Comparison of ENCODE assay signal across 8 cellular contexts in genomic region chr19:10717356-10718204, GRCh38. TPM values are rescaled to one million over a fixed set of nuclear protein-coding genes. Genes with fewer than 3 reads are reported as not detected.
DNase-seq lines count a peak whose midpoint lies in the region; ATAC-seq and TF ChIP-seq lines count a peak whose summit lies in the region.

TSS of gene DNM2 (plus strand) at chr19:10718079. CDS start at chr19:10718243, 164 bp downstream.

- CTCF ChIA-PET in Caco-2 (lab: Charles Lee): interaction anchor here (0.5 to 1.9 kb wide), 22 partner anchors 9 to 642 kb away, joined by 3 to 20 read pairs (median 4); partner anchors contain the start of genes LDLR, QTRT1 and TMED1

- H3K9me3 ChIP-seq in Caco-2 (no peaks in the 10 kb centered on the region), NT2/D1 (ENCODE audit: insufficient read depth, low read length) (no peaks in the 10 kb centered on the region), endodermal cell (ENCODE audit: control insufficient read depth, low read length) (no peaks in the 10 kb centered on the region)

- no TSS peak for BruUV-seq in Caco-2 (replicated peaks; lab: Mats Ljungman, UMichigan)

- H3K36me3 ChIP-seq in Caco-2 (ENCODE audit: control insufficient read depth, insufficient read depth, low read length) (peaks cover 2% of the 10 kb centered on the region; the same call in 1 of the 2 replicates), NT2/D1 (ENCODE audit: insufficient read depth, insufficient read length, low read length) (peaks cover 42% of the 10 kb centered on the region), endodermal cell (ENCODE audit: control insufficient read depth, insufficient read depth, low read length) (peaks cover 7% of the 10 kb centered on the region)

- TF ChIP-seq CTCF in Caco-2 (IDR thresholded peaks at IDR 0.05; ENCODE audit: insufficient read depth in 1 of 2, low read depth in 1 of 2, low read length in 1 of 2, severe bottlenecking in 1 of 2, unreplicated experiment in 1 of 2) (peak; percentile 60 to 74), endodermal cell (conservative IDR thresholded peaks at IDR 0.05) (peak; percentile 91)

- H3K27ac ChIP-seq in endodermal cell (ENCODE audit: low read depth, low read length): peak within 1 kb of the TSS; percentile 85

- ATAC-seq in GM21367 (IDR thresholded peaks at IDR 0.05; ENCODE audit: unreplicated experiment): peak; percentile 71

- H3K4me3 Mint-ChIP-seq in Caco-2 (ENCODE audit: unreplicated experiment) (peak within 1 kb of the TSS; percentile 93), endodermal cell (peak within 1 kb of the TSS; percentile 92)

- peak within 1 kb of the TSS; percentile 99 for H3K4me3 ChIP-seq in Caco-2 (ENCODE audit: low read depth, low read length)
- peak within 1 kb of the TSS; percentile 99 for H3K4me3 ChIP-seq in NT2/D1 (ENCODE audit: insufficient read length, low read depth)
- H3K4me3 ChIP-seq in endodermal cell (ENCODE audit: low read length): peak within 1 kb of the TSS; percentile 91

- DNase-seq in Caco-2: peak; percentile 99
- DNase-seq in HUDEP-2 (lab: John Stamatoyannopoulos, UW; ENCODE audit: unreplicated experiment in 76 of 76): peak; percentile 55 to 100 (median 100)
- peak; percentile 100 for DNase-seq in NT2/D1 (ENCODE audit: low read depth, low spot score)
- peak; percentile 94 for DNase-seq in activated CD8-positive, alpha-beta memory T cell treated with anti-CD3 and anti-CD28 coated beads, Interleukin-2, amount 50 U/mL, for 1 hour (ENCODE audit: extremely low read depth)
- DNase-seq in endodermal cell: peak; percentile 100
- peak; percentile 99 for DNase-seq in mesenteric fat pad (ENCODE audit: low spot score)
- peak; percentile 92 to 93 for DNase-seq in stimulated activated CD8-positive, alpha-beta memory T cell treated with anti-CD3 and anti-CD28 coated beads, Interleukin-15, amount 100 ng/mL, for 4 hours (ENCODE audit: low read depth in 2 of 2)

- no peaks in the 10 kb centered on the region for H3K27me3 Mint-ChIP-seq in Caco-2 (ENCODE audit: insufficient read depth, unreplicated experiment)
- H3K27me3 Mint-ChIP-seq in endodermal cell (ENCODE audit: insufficient read depth): no peaks in the 10 kb centered on the region

- no peaks in the 10 kb centered on the region for H3K9me3 Mint-ChIP-seq in Caco-2 (ENCODE audit: unreplicated experiment)
- no peaks in the 10 kb centered on the region for H3K9me3 Mint-ChIP-seq in endodermal cell

- 0% methylated on average over 52 to 57 of the region's 57 CpGs for WGBS in endodermal cell (ENCODE audit: insufficient coverage in 1 of 2, insufficient read length in 1 of 2), 2 experiments

- peaks cover 8% of the 10 kb centered on the region for H3K4me1 Mint-ChIP-seq in Caco-2 (ENCODE audit: low read depth, unreplicated experiment)
- H3K4me1 Mint-ChIP-seq in endodermal cell: peaks cover 15% of the 10 kb centered on the region

- intact Hi-C loops in Caco-2 (cut with micrococcal nuclease; ENCODE audit: unreplicated experiment): loop anchor here (1.0 kb wide), 4 partner anchors 10 to 147 kb away; partner anchors contain the start of gene TMED1

- H3K9ac ChIP-seq in NT2/D1 (ENCODE audit: insufficient read length, low read depth) (peak within 1 kb of the TSS; percentile 98), endodermal cell (ENCODE audit: extremely low read depth, low read length, poor library complexity, severe bottlenecking) (peak within 1 kb of the TSS; percentile 82)

- H3K27me3 ChIP-seq in Caco-2 (replicated peaks; ENCODE audit: control insufficient read depth, insufficient read depth, low read length) (no peaks in the 10 kb centered on the region), NT2/D1 (ENCODE audit: insufficient read depth, insufficient read length) (no peaks in the 10 kb centered on the region), endodermal cell (ENCODE audit: control insufficient read depth, insufficient read depth, low read length, poor library complexity, severe bottlenecking) (no peaks in the 10 kb centered on the region)

- 0 out of 2 replicates have a peak, but pooled peaks cover 5% of the 10 kb centered on the region for H3K4me1 ChIP-seq in Caco-2
- H3K4me1 ChIP-seq in NT2/D1 (ENCODE audit: insufficient read depth, insufficient read length): no peaks in the 10 kb centered on the region
- H3K4me1 ChIP-seq in endodermal cell (ENCODE audit: control insufficient read depth, insufficient read depth, low read length): peaks cover 7% of the 10 kb centered on the region

- peak within 1 kb of the TSS; percentile 76 for H3K27ac Mint-ChIP-seq in Caco-2 (ENCODE audit: unreplicated experiment)
- peak within 1 kb of the TSS; percentile 95 for H3K27ac Mint-ChIP-seq in endodermal cell

- POLR2A ChIA-PET in Caco-2 (lab: Charles Lee): interaction anchor here (0.7 to 2.1 kb wide), 5 partner anchors 11 to 147 kb away, joined by 3 to 19 read pairs (median 4); partner anchors contain the start of gene TMED1

- H3K36me3 Mint-ChIP-seq in Caco-2 (ENCODE audit: insufficient read depth, unreplicated experiment): peaks cover 10% of the 10 kb centered on the region
- H3K36me3 Mint-ChIP-seq in endodermal cell (ENCODE audit: low read depth): peaks cover 7% of the 10 kb centered on the region

RNA-seq across cellular contexts. Expression of gene DNM2, which starts in this region (rescaled TPM):
- total RNA-seq in Caco-2 (2022): 137 and 138 TPM in 2 replicates
- total RNA-seq in endodermal cell: 100 to 1,000 TPM; 118 to 136 TPM
- 79.4 TPM for polyA plus RNA-seq in endodermal cell (2013, experiment 1 of 2)
- 78.8 TPM for polyA plus RNA-seq in endodermal cell (2013, experiment 2 of 2)
- total RNA-seq in mesenteric fat pad: 134 TPM

Comparison
In these comparisons a context has a peak if more than half of its experiments do, and no peak if none do; other contexts are left out.
1. Peak in every context shown above with its lines: DNase-seq, ATAC-seq, H3K4me3 ChIP-seq and H3K27ac ChIP-seq.